Comparison of ENCODE assay signal across 21 cellular contexts in the genomic region with DNA sequence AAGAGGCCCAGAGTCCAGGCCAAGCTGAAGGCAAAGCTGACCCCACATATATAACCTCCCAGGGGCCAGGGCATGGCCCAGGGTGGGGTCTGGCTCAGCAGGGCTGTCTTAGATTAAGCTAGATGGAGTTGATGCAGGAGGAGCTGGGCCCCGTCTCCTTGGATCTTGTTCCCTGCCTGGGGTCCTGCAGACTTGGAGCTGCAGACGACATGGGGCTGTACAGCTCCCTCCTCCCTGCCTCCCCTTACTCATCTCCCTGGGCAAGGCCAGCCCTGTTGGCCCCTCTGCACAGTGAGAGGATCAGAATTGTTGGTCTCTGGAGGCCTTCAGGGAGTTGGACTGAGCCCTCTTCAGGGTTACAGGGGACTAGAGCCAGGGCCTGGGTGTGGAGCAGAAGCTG.
A peak's percentile ranks its signal among the peaks of the same experiment; 100 is the strongest.
DNase-seq lines count a peak whose midpoint lies in the region; ATAC-seq, FAIRE-seq and TF ChIP-seq lines count a peak whose summit lies in the region.
"Had no signal": no experiment of that assay in that cellular context is flagged by ENCODE, and none has a peak within 500 bp of the region (broad histone marks: within the 10 kb centered on the region; RNA-seq: fewer than 3 reads in every experiment).

No MANE protein-coding gene starts in this region.

- H3K36me3 Mint-ChIP-seq in HFFc6 (ENCODE audit: low read depth), result peaks cover 29% of the 10 kb centered on the region
- H3K36me3 Mint-ChIP-seq in astrocyte (ENCODE audit: low read depth, unreplicated experiment), result peaks cover 15% of the 10 kb centered on the region
- H3K36me3 Mint-ChIP-seq in stimulated activated effector memory CD8-positive, alpha-beta T cell treated with anti-CD3 and anti-CD28 coated beads, Interleukin-12 subunit alpha, Interleukin-12 subunit beta, amount 100 ng/mL, for 72 hours, result peaks cover 76% of the 10 kb centered on the region
- peaks cover 0 to 12% of the 10 kb centered on the region in 2 donors for H3K36me3 Mint-ChIP-seq in activated T-cell treated with anti-CD3 and anti-CD28 coated beads, Interleukin-2, amount 50 U/mL, for 72 hours (ENCODE audit: insufficient read depth in 2 of 2)

- H3K9me3 ChIP-seq in astrocyte (ENCODE audit: insufficient read depth, low read depth, low read length), result no peaks in the 10 kb centered on the region
- H3K9me3 ChIP-seq in left lung, result no peaks in the 10 kb centered on the region
- H3K9me3 ChIP-seq: gastrocnemius medialis, thyroid gland had no signal

- no peaks in the 10 kb centered on the region for H3K9me3 Mint-ChIP-seq in HFFc6
- no peaks in the 10 kb centered on the region for H3K9me3 Mint-ChIP-seq in astrocyte (ENCODE audit: unreplicated experiment)
- no peaks in the 10 kb centered on the region for H3K9me3 Mint-ChIP-seq in stimulated activated effector memory CD8-positive, alpha-beta T cell treated with anti-CD3 and anti-CD28 coated beads, Interleukin-12 subunit alpha, Interleukin-12 subunit beta, amount 100 ng/mL, for 72 hours
- H3K9me3 Mint-ChIP-seq in activated T-cell treated with anti-CD3 and anti-CD28 coated beads, Interleukin-2, amount 50 U/mL, for 72 hours, result no peaks in the 10 kb centered on the region
- H3K9me3 Mint-ChIP-seq: activated naive CD8-positive, alpha-beta T cell treated with anti-CD3 and anti-CD28 coated beads for 36 hours; brain had no signal

- H3K4me2 ChIP-seq in astrocyte (ENCODE audit: low read length), result peak overlapping the region; percentile 94

- H3K4me1 Mint-ChIP-seq in HFFc6 (ENCODE audit: low read depth) (peaks cover 87% of the 10 kb centered on the region), astrocyte (ENCODE audit: low read depth, unreplicated experiment) (peaks cover 50% of the 10 kb centered on the region)
- peaks cover 18% of the 10 kb centered on the region for H3K4me1 Mint-ChIP-seq in stimulated activated effector memory CD8-positive, alpha-beta T cell treated with anti-CD3 and anti-CD28 coated beads, Interleukin-12 subunit alpha, Interleukin-12 subunit beta, amount 100 ng/mL, for 72 hours
- H3K4me1 Mint-ChIP-seq in activated T-cell treated with anti-CD3 and anti-CD28 coated beads, Interleukin-2, amount 50 U/mL, for 72 hours (ENCODE audit: low read depth), result peaks cover 23% of the 10 kb centered on the region

- H4K20me1 ChIP-seq in astrocyte (ENCODE audit: insufficient read depth, low read length), result peaks cover 53% of the 10 kb centered on the region

- H3K79me2 ChIP-seq in astrocyte (ENCODE audit: insufficient read depth, low read length), result peaks cover 54% of the 10 kb centered on the region

- H3K27me3 Mint-ChIP-seq in HFFc6 (ENCODE audit: insufficient read depth) (peaks cover 9% of the 10 kb centered on the region), astrocyte (ENCODE audit: low read depth, unreplicated experiment) (no peaks in the 10 kb centered on the region)
- no peaks in the 10 kb centered on the region for H3K27me3 Mint-ChIP-seq in activated T-cell treated with anti-CD3 and anti-CD28 coated beads, Interleukin-2, amount 50 U/mL, for 72 hours (ENCODE audit: low read depth)
- H3K27me3 Mint-ChIP-seq: activated naive CD8-positive, alpha-beta T cell treated with anti-CD3 and anti-CD28 coated beads for 36 hours; brain had no signal

- H3K9ac ChIP-seq in astrocyte (ENCODE audit: low read length), result peak overlapping the region; percentile 81

- intact Hi-C loops in left lung (cut with DNase I), result loop anchor here in 1 of 2 donors (10.0 kb wide), 1 partner anchor 56 kb away; no protein-coding TSS in a partner anchor

- DNase-seq in HFFc6 (no peak), astrocyte (ENCODE audit: low read depth) (no peak), left lung (peak; percentile 30 to 33), kidney glomerular epithelial cell (lab: John Stamatoyannopoulos, UW) (no peak), RKO (ENCODE audit: low spot score) (no peak)
- DNase-seq in stimulated activated effector memory CD8-positive, alpha-beta T cell treated with anti-CD3 and anti-CD28 coated beads, Interleukin-12 subunit alpha, Interleukin-12 subunit beta, amount 100 ng/mL, for 72 hours (ENCODE audit: low spot score in 2 of 2), result no peak
- DNase-seq in activated T-cell treated with anti-CD3 and anti-CD28 coated beads, Interleukin-2, amount 50 U/mL, for 72 hours, result no peak
- DNase-seq: activated naive CD8-positive, alpha-beta T cell treated with anti-CD3 and anti-CD28 coated beads for 36 hours; activated T-cell treated with anti-CD3 and anti-CD28 coated beads, Interleukin-2, amount 50 U/mL, for 1 hour; AML-193; dermis blood vessel endothelial cell; gastrocnemius medialis; NCI-H1092; NCI-H2029 treated with DMSO at 0.1 percent for 48 hours; NCI-H446 treated with DMSO at 0.1 percent for 48 hours; occipital lobe; thyroid gland had no signal

- H3K36me3 ChIP-seq in astrocyte (ENCODE audit: insufficient read depth, low read length) (peaks cover 16% of the 10 kb centered on the region), left lung (peaks cover 0 to 58% of the 10 kb centered on the region in 2 donors)

- H3K27ac ChIP-seq in astrocyte (ENCODE audit: low read depth, low read length), result peak overlapping the region; percentile 98
- peak overlapping the region; percentile 41 to 44 for H3K27ac ChIP-seq in left lung
- H3K27ac ChIP-seq: epithelial cell of prostate, thyroid gland, VCaP had no signal

- ATAC-seq in left lung (no peak), GM21576 (IDR thresholded peaks at IDR 0.05; ENCODE audit: unreplicated experiment) (no peak)
- ATAC-seq in stimulated activated effector memory CD8-positive, alpha-beta T cell treated with anti-CD3 and anti-CD28 coated beads, Interleukin-12 subunit alpha, Interleukin-12 subunit beta, amount 100 ng/mL, for 72 hours, result no peak
- no peak for ATAC-seq in activated T-cell treated with anti-CD3 and anti-CD28 coated beads, Interleukin-2, amount 50 U/mL, for 72 hours (replicated peaks in 1 of 2)
- ATAC-seq: gastrocnemius medialis had no signal

- no peak overlapping the region for H3K4me3 ChIP-seq in astrocyte (ENCODE audit: insufficient read depth, low read depth, low read length)
- no peak overlapping the region for H3K4me3 ChIP-seq in left lung
- H3K4me3 ChIP-seq: gastrocnemius medialis, thyroid gland had no signal

- no peak overlapping the region for H2AFZ ChIP-seq in astrocyte (ENCODE audit: low read depth, low read length)

- H3K27me3 ChIP-seq in astrocyte (ENCODE audit: insufficient read depth, low read length) (no peaks in the 10 kb centered on the region), left lung (no peaks in the 10 kb centered on the region)
- H3K27me3 ChIP-seq: gastrocnemius medialis, thyroid gland had no signal

- H3K4me1 ChIP-seq in astrocyte (ENCODE audit: insufficient read depth, low read length) (peaks cover 82% of the 10 kb centered on the region), left lung (peaks cover 23 to 56% of the 10 kb centered on the region in 2 donors)

- peak overlapping the region; percentile 22; the same call in 1 of the 2 replicates for H3K4me3 Mint-ChIP-seq in HFFc6
- peak overlapping the region; percentile 47 for H3K4me3 Mint-ChIP-seq in astrocyte (ENCODE audit: unreplicated experiment)
- no peak overlapping the region for H3K4me3 Mint-ChIP-seq in stimulated activated effector memory CD8-positive, alpha-beta T cell treated with anti-CD3 and anti-CD28 coated beads, Interleukin-12 subunit alpha, Interleukin-12 subunit beta, amount 100 ng/mL, for 72 hours
- H3K4me3 Mint-ChIP-seq in activated T-cell treated with anti-CD3 and anti-CD28 coated beads, Interleukin-2, amount 50 U/mL, for 72 hours, result no peak overlapping the region
- H3K4me3 Mint-ChIP-seq: activated naive CD8-positive, alpha-beta T cell treated with anti-CD3 and anti-CD28 coated beads for 36 hours had no signal

- no peak for FAIRE-seq in astrocyte (lab: Jason Lieb, UNC)

- TF ChIP-seq CTCF in HFFc6 (IDR thresholded peaks at IDR 0.05) (no peak), astrocyte (IDR thresholded peaks at IDR 0.05; ENCODE audit: insufficient read depth, low read depth, low read length) (no peak), left lung (IDR thresholded peaks at IDR 0.05) (no peak)

- H3K27ac Mint-ChIP-seq in HFFc6 (peak overlapping the region; percentile 93), astrocyte (ENCODE audit: unreplicated experiment) (peak overlapping the region; percentile 72)
- peak overlapping the region; percentile 61 for H3K27ac Mint-ChIP-seq in stimulated activated effector memory CD8-positive, alpha-beta T cell treated with anti-CD3 and anti-CD28 coated beads, Interleukin-12 subunit alpha, Interleukin-12 subunit beta, amount 100 ng/mL, for 72 hours
- H3K27ac Mint-ChIP-seq in activated T-cell treated with anti-CD3 and anti-CD28 coated beads, Interleukin-2, amount 50 U/mL, for 72 hours, result no peak overlapping the region

Comparison
In these comparisons a context has a peak if more than half of its experiments do, and no peak if none do; other contexts are left out.
1. DNase-seq: peak in left lung (2 of 2); none in HFFc6 (single experiment), astrocyte (single experiment), stimulated activated effector memory CD8-positive, alpha-beta T cell treated with anti-CD3 and anti-CD28 coated beads, Interleukin-12 subunit alpha, Interleukin-12 subunit beta, amount 100 ng/mL, for 72 hours (0 of 2), kidney glomerular epithelial cell (single experiment), activated T-cell treated with anti-CD3 and anti-CD28 coated beads, Interleukin-2, amount 50 U/mL, for 72 hours (0 of 2) and RKO (single experiment).
2. H3K4me3 Mint-ChIP-seq: peak in HFFc6 (single experiment) and astrocyte (single experiment); none in stimulated activated effector memory CD8-positive, alpha-beta T cell treated with anti-CD3 and anti-CD28 coated beads, Interleukin-12 subunit alpha, Interleukin-12 subunit beta, amount 100 ng/mL, for 72 hours (single experiment) and activated T-cell treated with anti-CD3 and anti-CD28 coated beads, Interleukin-2, amount 50 U/mL, for 72 hours (0 of 2).